In genomic region chr1:229132706-229133105, GRCh38 we compare ENCODE assay signal across 17 cellular contexts.
DNase-seq lines count a peak whose midpoint lies in the region; TF ChIP-seq lines count a peak whose summit lies in the region.
"Had no signal": no experiment of that assay in that cellular context is flagged by ENCODE, and none has a peak within 500 bp of the region (broad histone marks: within the 10 kb centered on the region; RNA-seq: fewer than 3 reads in every experiment).

No MANE protein-coding gene starts in this region.

- TF ChIP-seq CTCF in breast epithelium (IDR thresholded peaks at IDR 0.05) (no peak), MCF 10A (IDR thresholded peaks at IDR 0.05; ENCODE audit: unreplicated experiment) (no peak), sigmoid colon (IDR thresholded peaks at IDR 0.05) (no peak)

- H3K27ac ChIP-seq in breast epithelium (peak overlapping the region; percentile 2 to 21), layer of hippocampus (ENCODE audit: low read depth, low read length) (peak overlapping the region; percentile 92), substantia nigra (ENCODE audit: low read depth, low read length, poor library complexity, severe bottlenecking) (peak overlapping the region; percentile 91), sigmoid colon (no peak overlapping the region)
- H3K27ac ChIP-seq: 22Rv1, BLaER1, HL-60 had no signal

- TF ChIP-seq POLR2A in breast epithelium (IDR thresholded peaks at IDR 0.05) (no peak), sigmoid colon (IDR thresholded peaks at IDR 0.05) (no peak)

- peaks cover 0 to 6% of the 10 kb centered on the region in 2 donors for H3K9me3 ChIP-seq in breast epithelium
- no peaks in the 10 kb centered on the region for H3K9me3 ChIP-seq in sigmoid colon

- H3K4me1 ChIP-seq in breast epithelium (no peaks in the 10 kb centered on the region), sigmoid colon (no peaks in the 10 kb centered on the region)

- H3K4me3 ChIP-seq in breast epithelium = no peak overlapping the region
- H3K4me3 ChIP-seq in sigmoid colon = no peak overlapping the region
- H3K4me3 ChIP-seq: BLaER1, GM12878 had no signal

- POLR2A ChIA-PET in MCF 10A (lab: Yijun Ruan, JAX) = no interaction called here

- H3K4me3 Mint-ChIP-seq in MCF 10A (ENCODE audit: unreplicated experiment) = no peak overlapping the region
- no peak overlapping the region for H3K4me3 Mint-ChIP-seq in dendritic cell treated with granulocyte-macrophage colony-stimulating factor and Interleukin-4, amounts not matched to agents 40 ng/mL and 50 ng/mL, for 4 days
- H3K4me3 Mint-ChIP-seq: CD4-positive, CD25-positive, alpha-beta regulatory T cell; HFFc6 had no signal

- no peaks in the 10 kb centered on the region for H3K36me3 Mint-ChIP-seq in MCF 10A (ENCODE audit: insufficient read depth, unreplicated experiment)
- peaks cover 24% of the 10 kb centered on the region for H3K36me3 Mint-ChIP-seq in dendritic cell treated with granulocyte-macrophage colony-stimulating factor and Interleukin-4, amounts not matched to agents 40 ng/mL and 50 ng/mL, for 4 days (ENCODE audit: low read depth)

- H3K27me3 ChIP-seq in breast epithelium (no peaks in the 10 kb centered on the region), layer of hippocampus (ENCODE audit: control insufficient read depth, insufficient read depth, low read length) (no peaks in the 10 kb centered on the region), sigmoid colon (no peaks in the 10 kb centered on the region)
- H3K27me3 ChIP-seq: BLaER1 had no signal

- peaks cover 14% of the 10 kb centered on the region for H3K9me3 Mint-ChIP-seq in MCF 10A (ENCODE audit: unreplicated experiment)
- peaks cover 26% of the 10 kb centered on the region for H3K9me3 Mint-ChIP-seq in dendritic cell treated with granulocyte-macrophage colony-stimulating factor and Interleukin-4, amounts not matched to agents 40 ng/mL and 50 ng/mL, for 4 days

- DNase-seq in breast epithelium (ENCODE audit: low spot score in 2 of 2) (no peak), MCF 10A (ENCODE audit: unreplicated experiment) (no peak), substantia nigra (lab: John Stamatoyannopoulos, UW) (no peak), AG08395 (ENCODE audit: low spot score) (no peak), T-helper 1 cell (no peak), sigmoid colon (no peak)
- DNase-seq: AML-193; CD4-positive, CD25-positive, alpha-beta regulatory T cell; DMS 273 treated with DMSO at 0.1 percent for 48 hours; HCEC 1CT; HFFc6 had no signal

- no peak for TF ChIP-seq EP300 in sigmoid colon (IDR thresholded peaks at IDR 0.05)

- peaks cover 27% of the 10 kb centered on the region for H3K27me3 Mint-ChIP-seq in MCF 10A (ENCODE audit: insufficient read depth, unreplicated experiment)
- H3K27me3 Mint-ChIP-seq in dendritic cell treated with granulocyte-macrophage colony-stimulating factor and Interleukin-4, amounts not matched to agents 40 ng/mL and 50 ng/mL, for 4 days = peaks cover 23% of the 10 kb centered on the region
- H3K27me3 Mint-ChIP-seq: CD4-positive, CD25-positive, alpha-beta regulatory T cell had no signal

- no peaks in the 10 kb centered on the region for H3K4me1 Mint-ChIP-seq in MCF 10A (ENCODE audit: insufficient read depth, unreplicated experiment)
- H3K4me1 Mint-ChIP-seq in dendritic cell treated with granulocyte-macrophage colony-stimulating factor and Interleukin-4, amounts not matched to agents 40 ng/mL and 50 ng/mL, for 4 days (ENCODE audit: low read depth) = peaks cover 86% of the 10 kb centered on the region

- no peak overlapping the region for H3K27ac Mint-ChIP-seq in MCF 10A (ENCODE audit: low read depth, unreplicated experiment)
- H3K27ac Mint-ChIP-seq in dendritic cell treated with granulocyte-macrophage colony-stimulating factor and Interleukin-4, amounts not matched to agents 40 ng/mL and 50 ng/mL, for 4 days = peak overlapping the region; percentile 16
- H3K27ac Mint-ChIP-seq: HFFc6 had no signal

- intact Hi-C loops in breast epithelium (cut with DNase I; ENCODE audit: low total_unique reads) = no loop called here
- intact Hi-C loops in MCF 10A (cut with micrococcal nuclease) = no loop called here
- intact Hi-C loops in dendritic cell treated with granulocyte-macrophage colony-stimulating factor and Interleukin-4, amounts not matched to agents 40 ng/mL and 50 ng/mL, for 4 days (cut with micrococcal nuclease) = no loop called here
- intact Hi-C loops in sigmoid colon (cut with DNase I) = no loop called here

- CTCF ChIA-PET in MCF 10A (lab: Yijun Ruan, JAX) = interaction anchor here (0.8 kb wide), 1 partner anchor 15 kb away, joined by 4 read pairs; no protein-coding TSS in a partner anchor

- H3K36me3 ChIP-seq in breast epithelium (no peaks in the 10 kb centered on the region), sigmoid colon (no peaks in the 10 kb centered on the region)

- BruUV-seq in MCF 10A (replicated peaks; lab: Mats Ljungman, UMichigan) = no TSS peak

Comparison
In these comparisons a context has a peak if more than half of its experiments do, and no peak if none do; other contexts are left out.
1. H3K27ac ChIP-seq: peak in breast epithelium (2 of 2), layer of hippocampus (single experiment) and substantia nigra (single experiment); none in sigmoid colon (0 of 4).